13 cellular contexts compared by ENCODE assay signal in genomic region chr1:203661572-203661971, GRCh38. TPM values are rescaled to one million over a fixed set of nuclear protein-coding genes. Genes with fewer than 3 reads are reported as not detected.
A peak's percentile ranks its signal among the peaks of the same experiment; 100 is the strongest.
DNase-seq lines count a peak whose midpoint lies in the region; ATAC-seq, FAIRE-seq and TF ChIP-seq lines count a peak whose summit lies in the region.
"Had no signal": no experiment of that assay in that cellular context is flagged by ENCODE, and none has a peak within 500 bp of the region (broad histone marks: within the 10 kb centered on the region; RNA-seq: fewer than 3 reads in every experiment).

No MANE protein-coding gene starts in this region.

- H3K4me1 ChIP-seq in HEK293 (ENCODE audit: control insufficient read depth, insufficient read depth, low read length) (no peaks in the 10 kb centered on the region), fibroblast of lung (ENCODE audit: control insufficient read depth, extremely low read depth, insufficient read depth, low read length) (peaks cover 37% of the 10 kb centered on the region), pancreas (peaks cover 11 to 23% (median 14%) of the 10 kb centered on the region in 3 donors)

- TF ChIP-seq POLR2A in H54 (IDR thresholded peaks at IDR 0.05; ENCODE audit: low read depth, low read length), result no peak

- FAIRE-seq in pancreas (lab: Jason Lieb, UNC) (no peak), H54 (lab: Jason Lieb, UNC) (no peak)

- POLR2A ChIA-PET in HEK293 (lab: Yijun Ruan, JAX), result interaction anchor here (0.6 to 0.7 kb wide), 3 partner anchors 11 to 208 kb away, joined by 3 to 4 read pairs (median 4); no protein-coding TSS in a partner anchor

- H3K9me3 ChIP-seq in HEK293 (ENCODE audit: control insufficient read depth, insufficient read depth, low read depth, low read length) (no peaks in the 10 kb centered on the region), fibroblast of lung (ENCODE audit: control insufficient read depth, insufficient read depth, low read depth, low read length) (no peaks in the 10 kb centered on the region), pancreas (no peaks in the 10 kb centered on the region)
- H3K9me3 ChIP-seq: Peyer's patch had no signal

- no peak overlapping the region for H2AFZ ChIP-seq in fibroblast of lung (ENCODE audit: low read length)

- no peaks in the 10 kb centered on the region for H3K36me3 ChIP-seq in HEK293 (ENCODE audit: control insufficient read depth in 2 of 2, insufficient read depth in 1 of 2, low read length in 2 of 2)
- H3K36me3 ChIP-seq in fibroblast of lung (ENCODE audit: control insufficient read depth, insufficient read depth, low read length), result peaks cover 4% of the 10 kb centered on the region
- H3K36me3 ChIP-seq in pancreas, result no peaks in the 10 kb centered on the region
- H3K36me3 ChIP-seq: Peyer's patch had no signal

- CTCF ChIA-PET in HEK293 (lab: Yijun Ruan, JAX), result interaction anchor here (0.6 to 1.5 kb wide), 3 partner anchors 389 to 447 kb away, joined by 3 read pairs; no protein-coding TSS in a partner anchor

- intact Hi-C loops in pancreas (cut with DNase I), result no loop called here

- DNase-seq in RPMI7951 (ENCODE audit: low read depth) (peak; percentile 74), fibroblast of lung (ENCODE audit: low read depth in 2 of 2) (no peak), pancreas (peak; percentile 69 to 89 (median 82)), AG08396 (ENCODE audit: low spot score) (no peak), H54 (ENCODE audit: insufficient read length, low spot score) (no peak)
- DNase-seq: effector CD8-positive, alpha-beta T cell; NCI-H226; retina had no signal

- no peak for TF ChIP-seq CTCF in HEK293 (tag by site-specific recombination; IDR thresholded peaks at IDR 0.05)
- TF ChIP-seq CTCF in fibroblast of lung (conservative IDR thresholded peaks at IDR 0.05 in 1 of 2, IDR thresholded peaks at IDR 0.05 in 1 of 2; ENCODE audit: low read depth in 1 of 2, low read length in 2 of 2), result no peak
- no peak for TF ChIP-seq CTCF in pancreas (IDR thresholded peaks at IDR 0.05)

- H3K27me3 ChIP-seq in fibroblast of lung (ENCODE audit: control insufficient read depth, insufficient read depth, low read length) (no peaks in the 10 kb centered on the region), pancreas (no peaks in the 10 kb centered on the region)
- H3K27me3 ChIP-seq: Peyer's patch had no signal

- no peak overlapping the region for H3K4me3 ChIP-seq in HEK293 (ENCODE audit: low read depth, low read length)
- H3K4me3 ChIP-seq in fibroblast of lung (replicated peaks in 1 of 4; ENCODE audit: control extremely low read depth in 1 of 4, insufficient read depth in 1 of 4, low read depth in 3 of 4, low read length in 4 of 4), result no peak overlapping the region
- H3K4me3 ChIP-seq in pancreas, result no peak overlapping the region
- H3K4me3 ChIP-seq: Peyer's patch had no signal

- H3K27ac ChIP-seq in HEK293 (ENCODE audit: extremely low read depth, low read depth, low read length) (no peak overlapping the region), fibroblast of lung (ENCODE audit: insufficient read depth, low read length) (peak overlapping the region; percentile 17), pancreas (peak overlapping the region in 1 of 4 donors; percentile 44)
- H3K27ac ChIP-seq: HL-60 had no signal

- WGBS in pancreas, 2 donors, result 9 to 11% methylated on average over 2 of the region's 2 CpGs

- peaks cover 94% of the 10 kb centered on the region for H3K79me2 ChIP-seq in fibroblast of lung (ENCODE audit: control insufficient read depth, insufficient read depth, low read length)

- peaks cover 2% of the 10 kb centered on the region for H4K20me1 ChIP-seq in fibroblast of lung (ENCODE audit: control insufficient read depth, extremely low read depth, insufficient read depth, low read length)

- peak overlapping the region; percentile 15 for H3K4me2 ChIP-seq in fibroblast of lung (ENCODE audit: extremely low read depth, insufficient read depth, low read length)

- no peak overlapping the region for H3K9ac ChIP-seq in fibroblast of lung (ENCODE audit: insufficient read depth, low read length)

- peak; percentile 90 to 98 (median 95) for ATAC-seq in pancreas
- ATAC-seq in GM18909 (IDR thresholded peaks at IDR 0.05; ENCODE audit: poor library complexity, unreplicated experiment), result no peak
- no peak for ATAC-seq in GM18498 (IDR thresholded peaks at IDR 0.05; ENCODE audit: unreplicated experiment)

TF ChIP-seq in HEK293, 187 proteins besides CTCF, POLR2A, EP300 and RAD21:
- no peak for TF ChIP-seq ZNF19 (tag by site-specific recombination; IDR thresholded peaks at IDR 0.05; ENCODE audit: low read depth)
- TF ChIP-seq ZSCAN4 (tag by site-specific recombination; IDR thresholded peaks at IDR 0.05), result no peak
- 0 out of 2 replicates have a peak, but pooled peaks have one; percentile 17 for TF ChIP-seq GLIS1 (tag by site-specific recombination; IDR thresholded peaks at IDR 0.05)
- 0 out of 2 replicates have a peak, but pooled peaks have one; percentile 20 for TF ChIP-seq ZFHX2 (tag by site-specific recombination; conservative IDR thresholded peaks at IDR 0.05)
- TF ChIP-seq ZNF501 (tag by site-specific recombination; IDR thresholded peaks at IDR 0.05), result no peak
- TF ChIP-seq EGR2 (tag by site-specific recombination; IDR thresholded peaks at IDR 0.05; ENCODE audit: low read depth), result 0 out of 2 replicates have a peak, but pooled peaks have one; percentile 38

RNA-seq across cellular contexts. Expression of gene ATP2B4, which starts 34.9 kb away (rescaled TPM):
- total RNA-seq in RPMI7951 (2014; rRNA removed; shearing (Covaris generic)), result 30.4 and 36.5 TPM in 2 replicates
- total RNA-seq in fibroblast of lung (143 and 302 TPM in 2 replicates), pancreas (10 to 100 TPM; 14.0 to 40.5 (median 15.0) TPM)
- polyA plus RNA-seq in fibroblast of lung (265 and 328 TPM in 2 replicates), pancreas (10 to 100 TPM; 13.8 to 19.3 TPM)
- polyA plus RNA-seq in fibroblast of lung (2012), result 168 and 218 TPM in 2 replicates
- 583 and 648 TPM in 2 replicates for polyA minus RNA-seq in fibroblast of lung (ENCODE audit: low replicate concordance)

Comparison
In these comparisons a context has a peak if more than half of its experiments do, and no peak if none do; other contexts are left out.
1. DNase-seq: peak in RPMI7951 (single experiment) and pancreas (6 of 6); none in fibroblast of lung (0 of 2), AG08396 (single experiment) and H54 (single experiment).
2. ATAC-seq: peak in pancreas (4 of 4); none in GM18909 (single experiment) and GM18498 (single experiment).